Comparison of ENCODE assay signal across 15 cellular contexts in genomic region chr1:107740574-107740973, GRCh38.
"Had no signal": no experiment of that assay in that cellular context is flagged by ENCODE, and none has a peak within 500 bp of the region (broad histone marks: within the 10 kb centered on the region; RNA-seq: fewer than 3 reads in every experiment).

No MANE protein-coding gene starts in this region.

- H3K4me3 ChIP-seq: coronary artery, hepatocyte, lung, mucosa of descending colon, SK-N-MC, transverse colon had no signal

- H3K27ac ChIP-seq: coronary artery, hepatocyte, SK-N-MC, transverse colon, WERI-Rb-1 had no signal

- H3K27me3 ChIP-seq: hepatocyte, transverse colon had no signal

- H3K9me3 Mint-ChIP-seq: activated naive CD4-positive, alpha-beta T cell treated with anti-CD3 and anti-CD28 coated beads for 36 hours; activated T-helper 1 cell treated with anti-CD3 and anti-CD28 coated beads, Interleukin-12 subunit alpha, Interleukin-12 subunit beta, Interleukin-2, Interleukin-4 antibody, amounts not matched to agents 30 ng/mL and 10 ng/mL and 1 ng/mL, durations not matched to agents 14 hours and 24 hours and 36 hours had no signal

- ATAC-seq: activated CD8-positive, alpha-beta T cell treated with anti-CD3 and anti-CD28 coated beads, Interleukin-2, amount 10 ng/mL, durations not matched to agents 7 days and 5 days; mucosa of descending colon had no signal

- H3K27ac Mint-ChIP-seq: activated CD8-positive, alpha-beta T cell treated with anti-CD3 and anti-CD28 coated beads, Interleukin-2, amount 10 ng/mL, durations not matched to agents 7 days and 5 days; activated naive CD4-positive, alpha-beta T cell treated with anti-CD3 and anti-CD28 coated beads for 36 hours; activated T-helper 1 cell treated with anti-CD3 and anti-CD28 coated beads, Interleukin-12 subunit alpha, Interleukin-12 subunit beta, Interleukin-2, Interleukin-4 antibody, amounts not matched to agents 30 ng/mL and 10 ng/mL and 1 ng/mL, durations not matched to agents 14 hours and 24 hours and 36 hours had no signal

- DNase-seq: activated CD4-positive, alpha-beta T cell treated with anti-CD3 and anti-CD28 coated beads for 48 hours; activated CD8-positive, alpha-beta T cell treated with anti-CD3 and anti-CD28 coated beads, Interleukin-2, amount 10 ng/mL, durations not matched to agents 7 days and 5 days; activated naive CD4-positive, alpha-beta T cell treated with anti-CD3 and anti-CD28 coated beads for 36 hours; effector CD8-positive, alpha-beta T cell; mucosa of descending colon; stimulated activated CD4-positive, alpha-beta T cell treated with anti-CD3 and anti-CD28 coated beads, Interleukin-4, amount 100 ng/mL, for 4 hours; substantia nigra; T-helper 1 cell; transverse colon; WERI-Rb-1 had no signal

- H3K36me3 ChIP-seq: transverse colon, WERI-Rb-1 had no signal

- H3K9me3 ChIP-seq: mucosa of descending colon, transverse colon had no signal

- H3K4me3 Mint-ChIP-seq: activated CD8-positive, alpha-beta T cell treated with anti-CD3 and anti-CD28 coated beads, Interleukin-2, amount 10 ng/mL, durations not matched to agents 7 days and 5 days; activated naive CD4-positive, alpha-beta T cell treated with anti-CD3 and anti-CD28 coated beads for 36 hours; activated T-helper 1 cell treated with anti-CD3 and anti-CD28 coated beads, Interleukin-12 subunit alpha, Interleukin-12 subunit beta, Interleukin-2, Interleukin-4 antibody, amounts not matched to agents 30 ng/mL and 10 ng/mL and 1 ng/mL, durations not matched to agents 14 hours and 24 hours and 36 hours had no signal
